In the genomic region with DNA sequence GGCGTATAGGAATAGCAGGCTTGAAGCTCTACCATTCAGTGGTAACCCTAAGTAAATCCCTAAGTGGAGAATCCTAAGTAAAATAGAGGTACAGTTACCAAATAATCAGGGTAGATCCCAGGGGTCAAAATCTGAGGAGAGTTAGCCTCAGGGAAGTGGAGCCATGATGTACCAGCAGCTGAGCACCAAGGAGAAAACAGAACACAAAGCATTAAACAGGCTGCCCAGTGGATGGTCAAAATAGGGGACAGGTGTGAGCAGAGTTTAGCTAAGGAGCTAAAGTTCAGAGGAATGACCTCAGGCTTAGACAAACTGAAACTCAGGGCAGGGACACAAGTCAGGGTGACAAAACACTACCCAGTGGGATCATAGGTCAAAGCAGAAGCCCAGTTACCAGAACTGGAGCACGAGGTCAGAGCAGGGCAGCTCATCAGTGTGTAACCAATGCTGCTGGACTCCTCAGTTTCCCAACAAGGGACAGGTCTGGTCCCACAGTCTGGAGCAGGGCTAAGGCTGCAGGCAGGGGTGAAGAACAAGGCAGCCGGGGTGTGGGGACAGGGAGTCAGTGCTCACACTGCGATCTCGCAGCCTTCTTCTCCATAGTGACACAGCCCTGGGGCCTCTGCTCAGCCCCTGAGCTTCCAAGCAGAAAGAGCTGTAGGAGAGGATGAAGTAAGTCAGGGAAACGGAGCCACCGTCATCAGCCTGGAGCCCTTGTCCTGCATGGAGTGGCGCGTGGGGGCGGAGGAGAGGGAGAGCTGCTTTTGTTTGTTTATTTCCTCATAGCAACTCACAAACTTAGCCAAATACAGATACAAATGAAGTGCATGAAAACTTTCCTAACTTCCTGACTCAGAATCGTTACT, we compare ENCODE assay signal across 1 cellular context.
A peak's percentile ranks its signal among the peaks of the same experiment; 100 is the strongest.
TF ChIP-seq lines count a peak whose summit lies in the region.

No MANE protein-coding gene starts in this region.

TF ChIP-seq in HepG2, 621 proteins besides CTCF, POLR2A, EP300 and RAD21 (continued from another document and continues in another):
- TF ChIP-seq, protein P1, sequence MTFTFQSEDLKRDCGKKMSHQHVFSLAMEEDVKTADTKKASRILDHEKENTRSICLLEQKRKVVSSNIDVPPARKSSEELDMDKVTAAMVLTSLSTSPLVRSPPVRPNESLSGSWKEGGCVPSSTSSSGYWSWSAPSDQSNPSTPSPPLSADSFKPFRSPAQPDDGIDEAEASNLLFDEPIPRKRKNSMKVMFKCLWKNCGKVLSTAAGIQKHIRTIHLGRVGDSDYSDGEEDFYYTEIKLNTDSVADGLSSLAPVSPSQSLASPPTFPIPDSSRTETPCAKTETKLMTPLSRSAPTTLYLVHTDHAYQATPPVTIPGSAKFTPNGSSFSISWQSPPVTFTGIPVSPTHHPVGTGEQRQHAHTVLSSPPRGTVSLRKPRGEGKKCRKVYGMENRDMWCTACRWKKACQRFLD (CRISPR knock-in tag; IDR thresholded peaks at IDR 0.05; ENCODE audit: borderline replicate concordance): no peak
- peak; percentile 95 for TF ChIP-seq MIXL1 (CRISPR knock-in tag; IDR thresholded peaks at IDR 0.05)
- TF ChIP-seq, protein P2, sequence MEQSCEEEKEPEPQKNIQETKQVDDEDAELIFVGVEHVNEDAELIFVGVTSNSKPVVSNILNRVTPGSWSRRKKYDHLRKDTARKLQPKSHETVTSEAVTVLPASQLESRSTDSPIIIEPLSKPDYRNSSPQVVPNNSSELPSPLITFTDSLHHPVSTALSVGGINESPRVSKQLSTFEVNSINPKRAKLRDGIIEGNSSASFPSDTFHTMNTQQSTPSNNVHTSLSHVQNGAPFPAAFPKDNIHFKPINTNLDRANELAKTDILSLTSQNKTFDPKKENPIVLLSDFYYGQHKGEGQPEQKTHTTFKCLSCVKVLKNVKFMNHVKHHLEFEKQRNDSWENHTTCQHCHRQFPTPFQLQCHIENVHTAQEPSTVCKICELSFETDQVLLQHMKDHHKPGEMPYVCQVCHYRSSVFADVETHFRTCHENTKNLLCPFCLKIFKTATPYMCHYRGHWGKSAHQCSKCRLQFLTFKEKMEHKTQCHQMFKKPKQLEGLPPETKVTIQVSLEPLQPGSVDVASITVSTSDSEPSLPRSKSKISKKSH (CRISPR knock-in tag; IDR thresholded peaks at IDR 0.05; ENCODE audit: borderline replicate concordance): no peak; the same call in 1 of the 2 replicates
- TF ChIP-seq ZFP41 (CRISPR knock-in tag; IDR thresholded peaks at IDR 0.05; ENCODE audit: borderline replicate concordance): peak; percentile 89; the same call in 1 of the 2 replicates
- TF ChIP-seq ZFP1 (CRISPR knock-in tag; IDR thresholded peaks at IDR 0.05): peak; percentile 89
- TF ChIP-seq, protein P3, sequence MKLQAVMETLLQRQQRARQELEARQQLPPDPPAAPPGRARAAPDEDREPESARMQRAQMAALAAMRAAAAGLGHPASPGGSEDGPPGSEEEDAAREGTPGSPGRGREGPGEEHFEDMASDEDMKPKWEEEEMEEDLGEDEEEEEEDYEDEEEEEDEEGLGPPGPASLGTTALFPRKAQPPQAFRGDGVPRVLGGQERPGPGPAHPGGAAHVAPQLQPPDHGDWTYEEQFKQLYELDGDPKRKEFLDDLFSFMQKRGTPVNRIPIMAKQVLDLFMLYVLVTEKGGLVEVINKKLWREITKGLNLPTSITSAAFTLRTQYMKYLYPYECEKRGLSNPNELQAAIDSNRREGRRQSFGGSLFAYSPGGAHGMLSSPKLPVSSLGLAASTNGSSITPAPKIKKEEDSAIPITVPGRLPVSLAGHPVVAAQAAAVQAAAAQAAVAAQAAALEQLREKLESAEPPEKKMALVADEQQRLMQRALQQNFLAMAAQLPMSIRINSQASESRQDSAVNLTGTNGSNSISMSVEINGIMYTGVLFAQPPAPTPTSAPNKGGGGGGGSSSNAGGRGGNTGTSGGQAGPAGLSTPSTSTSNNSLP (IDR thresholded peaks at IDR 0.05; ENCODE audit: low read depth, low read length): peak; percentile 9; the same call in 1 of the 2 replicates
- TF ChIP-seq BCL6 (CRISPR knock-in tag; IDR thresholded peaks at IDR 0.05): peak; percentile 90
- TF ChIP-seq ZNF598 (CRISPR knock-in tag; IDR thresholded peaks at IDR 0.05; ENCODE audit: borderline replicate concordance): peak; percentile 90
- TF ChIP-seq SMARCC2 (IDR thresholded peaks at IDR 0.05): no peak
- peak; percentile 67 for TF ChIP-seq HOXA5 (CRISPR knock-in tag; IDR thresholded peaks at IDR 0.05)
- TF ChIP-seq ZNF282 (IDR thresholded peaks at IDR 0.05; ENCODE audit: partially characterized antibody): no peak
- peak; percentile 41 for TF ChIP-seq ZNF263 (CRISPR knock-in tag; IDR thresholded peaks at IDR 0.05)
- TF ChIP-seq HMG20A (CRISPR knock-in tag; IDR thresholded peaks at IDR 0.05; ENCODE audit: borderline replicate concordance): peak; percentile 94
- no peak for TF ChIP-seq CENPT (CRISPR knock-in tag; IDR thresholded peaks at IDR 0.05; ENCODE audit: low read depth)
- TF ChIP-seq ZNF780A (CRISPR knock-in tag; IDR thresholded peaks at IDR 0.05): 0 out of 2 replicates have a peak, but pooled peaks have one; percentile 52
- peak; percentile 95 for TF ChIP-seq HDAC1 (CRISPR knock-in tag; IDR thresholded peaks at IDR 0.05)
- TF ChIP-seq HMG20B (CRISPR knock-in tag; conservative IDR thresholded peaks at IDR 0.05): peak; percentile 83; the same call in 1 of the 2 replicates
- TF ChIP-seq RBAK (CRISPR knock-in tag; IDR thresholded peaks at IDR 0.05): peak; percentile 42; the same call in 1 of the 2 replicates
- no peak for TF ChIP-seq ZNF354B (CRISPR knock-in tag; IDR thresholded peaks at IDR 0.05)
- TF ChIP-seq PITX1 (CRISPR knock-in tag; IDR thresholded peaks at IDR 0.05): peak; percentile 98
- no peak for TF ChIP-seq HCFC1 (IDR thresholded peaks at IDR 0.05; ENCODE audit: low read depth, low read length)
- TF ChIP-seq ZIK1 (CRISPR knock-in tag; IDR thresholded peaks at IDR 0.05; ENCODE audit: borderline replicate concordance, low read depth): peak; percentile 97
- TF ChIP-seq, protein P4, sequence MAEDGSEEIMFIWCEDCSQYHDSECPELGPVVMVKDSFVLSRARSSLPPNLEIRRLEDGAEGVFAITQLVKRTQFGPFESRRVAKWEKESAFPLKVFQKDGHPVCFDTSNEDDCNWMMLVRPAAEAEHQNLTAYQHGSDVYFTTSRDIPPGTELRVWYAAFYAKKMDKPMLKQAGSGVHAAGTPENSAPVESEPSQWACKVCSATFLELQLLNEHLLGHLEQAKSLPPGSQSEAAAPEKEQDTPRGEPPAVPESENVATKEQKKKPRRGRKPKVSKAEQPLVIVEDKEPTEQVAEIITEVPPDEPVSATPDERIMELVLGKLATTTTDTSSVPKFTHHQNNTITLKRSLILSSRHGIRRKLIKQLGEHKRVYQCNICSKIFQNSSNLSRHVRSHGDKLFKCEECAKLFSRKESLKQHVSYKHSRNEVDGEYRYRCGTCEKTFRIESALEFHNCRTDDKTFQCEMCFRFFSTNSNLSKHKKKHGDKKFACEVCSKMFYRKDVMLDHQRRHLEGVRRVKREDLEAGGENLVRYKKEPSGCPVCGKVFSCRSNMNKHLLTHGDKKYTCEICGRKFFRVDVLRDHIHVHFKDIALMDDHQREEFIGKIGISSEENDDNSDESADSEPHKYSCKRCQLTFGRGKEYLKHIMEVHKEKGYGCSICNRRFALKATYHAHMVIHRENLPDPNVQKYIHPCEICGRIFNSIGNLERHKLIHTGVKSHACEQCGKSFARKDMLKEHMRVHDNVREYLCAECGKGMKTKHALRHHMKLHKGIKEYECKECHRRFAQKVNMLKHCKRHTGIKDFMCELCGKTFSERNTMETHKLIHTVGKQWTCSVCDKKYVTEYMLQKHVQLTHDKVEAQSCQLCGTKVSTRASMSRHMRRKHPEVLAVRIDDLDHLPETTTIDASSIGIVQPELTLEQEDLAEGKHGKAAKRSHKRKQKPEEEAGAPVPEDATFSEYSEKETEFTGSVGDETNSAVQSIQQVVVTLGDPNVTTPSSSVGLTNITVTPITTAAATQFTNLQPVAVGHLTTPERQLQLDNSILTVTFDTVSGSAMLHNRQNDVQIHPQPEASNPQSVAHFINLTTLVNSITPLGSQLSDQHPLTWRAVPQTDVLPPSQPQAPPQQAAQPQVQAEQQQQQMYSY (CRISPR knock-in tag; IDR thresholded peaks at IDR 0.05): no peak
- TF ChIP-seq ZNF274 (CRISPR knock-in tag; IDR thresholded peaks at IDR 0.05): peak; percentile 94
- peak; percentile 95 for TF ChIP-seq ZNF878 (CRISPR knock-in tag; IDR thresholded peaks at IDR 0.05)
- TF ChIP-seq, protein P5, sequence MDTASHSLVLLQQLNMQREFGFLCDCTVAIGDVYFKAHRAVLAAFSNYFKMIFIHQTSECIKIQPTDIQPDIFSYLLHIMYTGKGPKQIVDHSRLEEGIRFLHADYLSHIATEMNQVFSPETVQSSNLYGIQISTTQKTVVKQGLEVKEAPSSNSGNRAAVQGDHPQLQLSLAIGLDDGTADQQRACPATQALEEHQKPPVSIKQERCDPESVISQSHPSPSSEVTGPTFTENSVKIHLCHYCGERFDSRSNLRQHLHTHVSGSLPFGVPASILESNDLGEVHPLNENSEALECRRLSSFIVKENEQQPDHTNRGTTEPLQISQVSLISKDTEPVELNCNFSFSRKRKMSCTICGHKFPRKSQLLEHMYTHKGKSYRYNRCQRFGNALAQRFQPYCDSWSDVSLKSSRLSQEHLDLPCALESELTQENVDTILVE (CRISPR knock-in tag; IDR thresholded peaks at IDR 0.05): peak; percentile 92
- TF ChIP-seq, protein P6, sequence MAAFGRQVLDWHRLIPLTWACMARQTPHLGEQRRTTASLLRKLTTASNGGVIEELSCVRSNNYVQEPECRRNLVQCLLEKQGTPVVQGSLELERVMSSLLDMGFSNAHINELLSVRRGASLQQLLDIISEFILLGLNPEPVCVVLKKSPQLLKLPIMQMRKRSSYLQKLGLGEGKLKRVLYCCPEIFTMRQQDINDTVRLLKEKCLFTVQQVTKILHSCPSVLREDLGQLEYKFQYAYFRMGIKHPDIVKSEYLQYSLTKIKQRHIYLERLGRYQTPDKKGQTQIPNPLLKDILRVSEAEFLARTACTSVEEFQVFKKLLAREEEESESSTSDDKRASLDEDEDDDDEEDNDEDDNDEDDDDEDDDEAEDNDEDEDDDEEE (CRISPR knock-in tag; IDR thresholded peaks at IDR 0.05): peak; percentile 92
- 0 out of 2 replicates have a peak, but pooled peaks have one; percentile 17 for TF ChIP-seq NPAS2 (CRISPR knock-in tag; IDR thresholded peaks at IDR 0.05; ENCODE audit: borderline replicate concordance)
- TF ChIP-seq ZNF567 (CRISPR knock-in tag; IDR thresholded peaks at IDR 0.05; ENCODE audit: borderline replicate concordance): no peak; the same call in 1 of the 2 replicates
- no peak for TF ChIP-seq XBP1 (CRISPR knock-in tag; IDR thresholded peaks at IDR 0.05)
- peak; percentile 70; the same call in 1 of the 2 replicates for TF ChIP-seq ZNF619 (CRISPR knock-in tag; IDR thresholded peaks at IDR 0.05)
- TF ChIP-seq SMAD9 (CRISPR knock-in tag; IDR thresholded peaks at IDR 0.05): no peak; the same call in 1 of the 2 replicates
- peak; percentile 98 for TF ChIP-seq ZMYM3 (CRISPR knock-in tag; IDR thresholded peaks at IDR 0.05)
- 0 out of 2 replicates have a peak, but pooled peaks have one; percentile 37 for TF ChIP-seq NFE2 (CRISPR knock-in tag; IDR thresholded peaks at IDR 0.05)
- TF ChIP-seq ZNF672 (CRISPR knock-in tag; IDR thresholded peaks at IDR 0.05): no peak
- no peak for TF ChIP-seq RAD51 (IDR thresholded peaks at IDR 0.05; ENCODE audit: borderline replicate concordance)
- peak; percentile 98 for TF ChIP-seq KDM5B (CRISPR knock-in tag; IDR thresholded peaks at IDR 0.05; ENCODE audit: borderline replicate concordance)
- TF ChIP-seq POLR2G (IDR thresholded peaks at IDR 0.05; ENCODE audit: low read depth, low read length): peak; percentile 47
- TF ChIP-seq ZMYM4 (CRISPR knock-in tag; IDR thresholded peaks at IDR 0.05): peak; percentile 100
- TF ChIP-seq ZNF124 (CRISPR knock-in tag; IDR thresholded peaks at IDR 0.05): peak; percentile 96; the same call in 1 of the 2 replicates
- TF ChIP-seq, protein P7, sequence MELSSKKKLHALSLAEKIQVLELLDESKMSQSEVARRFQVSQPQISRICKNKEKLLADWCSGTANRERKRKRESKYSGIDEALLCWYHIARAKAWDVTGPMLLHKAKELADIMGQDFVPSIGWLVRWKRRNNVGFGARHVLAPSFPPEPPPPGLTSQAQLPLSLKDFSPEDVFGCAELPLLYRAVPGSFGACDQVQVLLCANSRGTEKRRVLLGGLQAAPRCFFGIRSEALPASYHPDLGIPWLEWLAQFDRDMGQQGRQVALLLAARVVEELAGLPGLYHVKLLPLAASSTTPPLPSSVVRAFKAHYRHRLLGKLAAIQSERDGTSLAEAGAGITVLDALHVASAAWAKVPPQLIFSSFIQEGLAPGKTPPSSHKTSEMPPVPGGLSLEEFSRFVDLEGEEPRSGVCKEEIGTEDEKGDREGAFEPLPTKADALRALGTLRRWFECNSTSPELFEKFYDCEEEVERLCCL (CRISPR knock-in tag; IDR thresholded peaks at IDR 0.05; ENCODE audit: borderline replicate concordance): no peak
- no peak for TF ChIP-seq U2AF2 (IDR thresholded peaks at IDR 0.05; ENCODE audit: low read depth, low read length)
- no peak for TF ChIP-seq ZNF841 (CRISPR knock-in tag; IDR thresholded peaks at IDR 0.05; ENCODE audit: borderline replicate concordance)
- no peak for TF ChIP-seq ELF4 (CRISPR knock-in tag; IDR thresholded peaks at IDR 0.05; ENCODE audit: borderline replicate concordance)
- TF ChIP-seq HOXA9 (CRISPR knock-in tag; IDR thresholded peaks at IDR 0.05; ENCODE audit: borderline replicate concordance): 0 out of 2 replicates have a peak, but pooled peaks have one; percentile 24
- peak; percentile 71; the same call in 1 of the 2 replicates for TF ChIP-seq YEATS2 (CRISPR knock-in tag; IDR thresholded peaks at IDR 0.05; ENCODE audit: borderline replicate concordance)
- peak; percentile 64; the same call in 1 of the 2 replicates for TF ChIP-seq ZNF160 (CRISPR knock-in tag; IDR thresholded peaks at IDR 0.05)
- TF ChIP-seq, protein P8, sequence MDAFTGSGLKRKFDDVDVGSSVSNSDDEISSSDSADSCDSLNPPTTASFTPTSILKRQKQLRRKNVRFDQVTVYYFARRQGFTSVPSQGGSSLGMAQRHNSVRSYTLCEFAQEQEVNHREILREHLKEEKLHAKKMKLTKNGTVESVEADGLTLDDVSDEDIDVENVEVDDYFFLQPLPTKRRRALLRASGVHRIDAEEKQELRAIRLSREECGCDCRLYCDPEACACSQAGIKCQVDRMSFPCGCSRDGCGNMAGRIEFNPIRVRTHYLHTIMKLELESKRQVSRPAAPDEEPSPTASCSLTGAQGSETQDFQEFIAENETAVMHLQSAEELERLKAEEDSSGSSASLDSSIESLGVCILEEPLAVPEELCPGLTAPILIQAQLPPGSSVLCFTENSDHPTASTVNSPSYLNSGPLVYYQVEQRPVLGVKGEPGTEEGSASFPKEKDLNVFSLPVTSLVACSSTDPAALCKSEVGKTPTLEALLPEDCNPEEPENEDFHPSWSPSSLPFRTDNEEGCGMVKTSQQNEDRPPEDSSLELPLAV (CRISPR knock-in tag; conservative IDR thresholded peaks at IDR 0.05; ENCODE audit: low read depth): no peak; the same call in 1 of the 2 replicates
- TF ChIP-seq, protein P9, sequence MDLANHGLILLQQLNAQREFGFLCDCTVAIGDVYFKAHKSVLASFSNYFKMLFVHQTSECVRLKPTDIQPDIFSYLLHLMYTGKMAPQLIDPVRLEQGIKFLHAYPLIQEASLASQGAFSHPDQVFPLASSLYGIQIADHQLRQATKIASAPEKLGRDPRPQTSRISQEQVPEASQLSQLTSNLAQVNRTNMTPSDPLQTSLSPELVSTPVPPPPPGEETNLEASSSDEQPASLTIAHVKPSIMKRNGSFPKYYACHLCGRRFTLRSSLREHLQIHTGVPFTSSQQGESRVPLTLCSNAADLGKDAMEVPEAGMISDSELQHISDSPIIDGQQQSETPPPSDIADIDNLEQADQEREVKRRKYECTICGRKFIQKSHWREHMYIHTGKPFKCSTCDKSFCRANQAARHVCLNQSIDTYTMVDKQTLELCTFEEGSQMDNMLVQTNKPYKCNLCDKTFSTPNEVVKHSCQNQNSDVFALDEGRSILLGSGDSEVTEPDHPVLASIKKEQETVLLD (CRISPR knock-in tag; IDR thresholded peaks at IDR 0.05; ENCODE audit: low read depth): no peak
- TF ChIP-seq HNRNPUL1 (IDR thresholded peaks at IDR 0.05; ENCODE audit: low read depth, low read length): no peak
